20 cellular contexts compared by ENCODE assay signal in genomic region chr10:60187691-60188090, GRCh38.
DNase-seq lines count a peak whose midpoint lies in the region; ATAC-seq and TF ChIP-seq lines count a peak whose summit lies in the region.
"Had no signal": no experiment of that assay in that cellular context is flagged by ENCODE, and none has a peak within 500 bp of the region (broad histone marks: within the 10 kb centered on the region; RNA-seq: fewer than 3 reads in every experiment).

No MANE protein-coding gene starts in this region.

- no peak overlapping the region for H3K4me3 ChIP-seq in heart right ventricle
- H3K4me3 ChIP-seq: A549, Peyer's patch, SJSA1 had no signal

- H3K36me3 ChIP-seq in heart right ventricle: peaks cover 0 to 43% (median 0%) of the 10 kb centered on the region in 9 donors
- H3K36me3 ChIP-seq: Peyer's patch, SJSA1 had no signal

- peak overlapping the region; percentile 36 for H3K27ac Mint-ChIP-seq in activated T-helper 17 cell treated with anti-CD3 and anti-CD28 coated beads, Interleukin-2, amount 50 U/mL, for 72 hours
- H3K27ac Mint-ChIP-seq in type B pancreatic cell (peak overlapping the region; percentile 80), WTC11 (no peak overlapping the region)
- H3K27ac Mint-ChIP-seq: B cell had no signal

- no peak overlapping the region for H3K4me3 Mint-ChIP-seq in activated T-helper 17 cell treated with anti-CD3 and anti-CD28 coated beads, Interleukin-2, amount 50 U/mL, for 72 hours
- peak overlapping the region; percentile 8 for H3K4me3 Mint-ChIP-seq in type B pancreatic cell
- H3K4me3 Mint-ChIP-seq in WTC11: no peak overlapping the region
- H3K4me3 Mint-ChIP-seq: B cell had no signal

- H3K27me3 Mint-ChIP-seq in activated T-helper 17 cell treated with anti-CD3 and anti-CD28 coated beads, Interleukin-2, amount 50 U/mL, for 72 hours: no peaks in the 10 kb centered on the region
- H3K27me3 Mint-ChIP-seq in type B pancreatic cell (no peaks in the 10 kb centered on the region), WTC11 (ENCODE audit: low read depth) (no peaks in the 10 kb centered on the region)
- H3K27me3 Mint-ChIP-seq: B cell had no signal

- DNase-seq in heart right ventricle (no peak), Right ventricle myocardium superior (no peak), myocyte (ENCODE audit: low read depth) (peak; percentile 86), type B pancreatic cell (ENCODE audit: extremely low spot score, unreplicated experiment) (no peak), WTC11 (ENCODE audit: low spot score) (no peak)
- DNase-seq: DND-41; H7; Karpas-422; NCI-H1694 treated with DMSO at 0.1 percent for 48 hours; NCI-H2081 treated with DMSO at 0.1 percent for 48 hours; NCI-H226; NCI-H524; NCI-H774; NK-92 treated with Interleukin-12 subunit alpha and Interleukin-12 subunit beta, amount 100 ng/mL, for 24 hours; Peyer's patch had no signal

- WGBS in heart right ventricle, 2 donors: 46 to 52% methylated on average over 1 of the region's 1 CpG

- TF ChIP-seq CTCF in heart right ventricle (IDR thresholded peaks at IDR 0.05) (no peak), type B pancreatic cell (conservative IDR thresholded peaks at IDR 0.05) (no peak), WTC11 (IDR thresholded peaks at IDR 0.05) (no peak)

- CTCF ChIA-PET in WTC11 (lab: Charles Lee): interaction anchor here (1.1 kb wide), 1 partner anchor 47 kb away, joined by 3 read pairs; no protein-coding TSS in a partner anchor

- intact Hi-C loops in heart right ventricle (cut with DNase I): loop anchor here in 3 of 10 donors (5.0 kb wide), 3 partner anchors 65 to 1820 kb away; no protein-coding TSS in a partner anchor
- intact Hi-C loops in Right ventricle myocardium superior (cut with DNase I): loop anchor here (10.0 kb wide), 1 partner anchor 73 kb away; no protein-coding TSS in a partner anchor

- H3K36me3 Mint-ChIP-seq in activated T-helper 17 cell treated with anti-CD3 and anti-CD28 coated beads, Interleukin-2, amount 50 U/mL, for 72 hours (ENCODE audit: low read depth): peaks cover 85% of the 10 kb centered on the region
- peaks cover 24% of the 10 kb centered on the region for H3K36me3 Mint-ChIP-seq in type B pancreatic cell
- no peaks in the 10 kb centered on the region for H3K36me3 Mint-ChIP-seq in WTC11

- H3K27me3 ChIP-seq in heart right ventricle: no peaks in the 10 kb centered on the region
- H3K27me3 ChIP-seq: Peyer's patch, SJSA1 had no signal

- ATAC-seq in heart right ventricle (peak in 2 of 8 donors; percentile 12 to 26), Right ventricle myocardium superior (ENCODE audit: poor library complexity) (no peak), WTC11 (no peak), HG03139 (IDR thresholded peaks at IDR 0.05; ENCODE audit: unreplicated experiment) (no peak)
- ATAC-seq in activated T-helper 17 cell treated with anti-CD3 and anti-CD28 coated beads, Interleukin-2, amount 50 U/mL, for 72 hours (replicated peaks): no peak
- ATAC-seq: A549 had no signal

- peaks cover 0 to 10% (median 0%) of the 10 kb centered on the region in 11 donors for H3K9me3 ChIP-seq in heart right ventricle
- H3K9me3 ChIP-seq: Peyer's patch, SJSA1 had no signal

- H3K9me3 Mint-ChIP-seq in activated T-helper 17 cell treated with anti-CD3 and anti-CD28 coated beads, Interleukin-2, amount 50 U/mL, for 72 hours: no peaks in the 10 kb centered on the region
- H3K9me3 Mint-ChIP-seq in type B pancreatic cell: peaks cover 6% of the 10 kb centered on the region
- H3K9me3 Mint-ChIP-seq in WTC11: peaks cover 9% of the 10 kb centered on the region

- no peaks in the 10 kb centered on the region for H3K4me1 Mint-ChIP-seq in activated T-helper 17 cell treated with anti-CD3 and anti-CD28 coated beads, Interleukin-2, amount 50 U/mL, for 72 hours
- peaks cover 24% of the 10 kb centered on the region for H3K4me1 Mint-ChIP-seq in type B pancreatic cell (ENCODE audit: unreplicated experiment)
- peaks cover 12% of the 10 kb centered on the region for H3K4me1 Mint-ChIP-seq in WTC11
- H3K4me1 Mint-ChIP-seq: B cell had no signal

- H3K4me1 ChIP-seq in heart right ventricle: peaks cover 0 to 55% (median 25%) of the 10 kb centered on the region in 9 donors
- H3K4me1 ChIP-seq: SJSA1 had no signal

- POLR2A ChIA-PET in WTC11 (lab: Charles Lee): no interaction called here

- peak overlapping the region in 6 of 10 donors; percentile 35 to 62 (median 54) for H3K27ac ChIP-seq in heart right ventricle
- H3K27ac ChIP-seq: A549, Peyer's patch, SJSA1 had no signal

TF ChIP-seq in WTC11, 78 proteins besides CTCF, POLR2A, EP300 and RAD21 (continues in another document):
- TF ChIP-seq TEAD1 (CRISPR knock-in tag; IDR thresholded peaks at IDR 0.05) (no peak), GRHL2 (CRISPR knock-in tag; IDR thresholded peaks at IDR 0.05; ENCODE audit: insufficient replicate concordance, severe bottlenecking) (no peak), FOXP4 (CRISPR knock-in tag; IDR thresholded peaks at IDR 0.05) (no peak), ETV6 (CRISPR knock-in tag; IDR thresholded peaks at IDR 0.05) (no peak), USF1 (CRISPR knock-in tag; IDR thresholded peaks at IDR 0.05) (no peak), CREB1 (CRISPR knock-in tag; IDR thresholded peaks at IDR 0.05) (no peak), ZNF232 (CRISPR knock-in tag; IDR thresholded peaks at IDR 0.05) (no peak), MLX (CRISPR knock-in tag; IDR thresholded peaks at IDR 0.05) (no peak), SMAD4 (CRISPR knock-in tag; IDR thresholded peaks at IDR 0.05) (no peak), ZNF317 (CRISPR knock-in tag; IDR thresholded peaks at IDR 0.05; ENCODE audit: borderline replicate concordance, low read depth) (no peak), ZNF396 (CRISPR knock-in tag; IDR thresholded peaks at IDR 0.05; ENCODE audit: borderline replicate concordance) (no peak), HMGA2 (CRISPR knock-in tag; IDR thresholded peaks at IDR 0.05) (no peak), STAT6 (CRISPR knock-in tag; conservative IDR thresholded peaks at IDR 0.05; ENCODE audit: low read depth) (no peak), ZNF512 (CRISPR knock-in tag; IDR thresholded peaks at IDR 0.05; ENCODE audit: borderline replicate concordance) (no peak), ESRRA (CRISPR knock-in tag; IDR thresholded peaks at IDR 0.05; ENCODE audit: borderline replicate concordance) (no peak)
